In the genomic region with DNA sequence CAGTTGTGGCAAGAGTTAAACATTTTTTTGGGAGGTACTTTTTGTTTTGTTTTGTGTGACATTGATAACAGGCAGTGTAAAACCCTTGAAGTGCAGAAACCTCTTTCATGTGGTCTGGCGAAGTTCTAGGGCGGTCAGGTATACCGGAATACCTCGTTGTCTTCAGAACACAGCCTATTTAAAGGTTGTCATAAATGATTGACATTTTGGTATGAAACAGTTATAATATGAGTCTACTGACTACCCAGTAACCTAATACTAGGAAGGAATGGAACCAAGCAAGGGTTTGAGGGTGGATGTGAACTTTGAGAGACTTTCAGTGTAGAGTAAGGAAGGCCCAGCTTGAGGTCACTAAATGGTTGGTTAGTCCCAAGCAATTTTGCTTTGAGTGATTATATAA, we compare ENCODE assay signal across 8 cellular contexts. TPM values are rescaled to one million over a fixed set of nuclear protein-coding genes. Genes with fewer than 3 reads are reported as not detected.
DNase-seq lines count a peak whose midpoint lies in the region; ATAC-seq and TF ChIP-seq lines count a peak whose summit lies in the region.

No MANE protein-coding gene starts in this region.

- no peak overlapping the region for H3K4me3 Mint-ChIP-seq in activated CD8-positive, alpha-beta memory T cell treated with anti-CD3 and anti-CD28 coated beads, Interleukin-2, amount 10 ng/mL, durations not matched to agents 7 days and 5 days

- peak; percentile 56 for ATAC-seq in GM18858 (IDR thresholded peaks at IDR 0.05; ENCODE audit: unreplicated experiment)
- ATAC-seq in HG02981 (IDR thresholded peaks at IDR 0.05; ENCODE audit: unreplicated experiment) = peak; percentile 95
- peak; percentile 91 for ATAC-seq in activated CD8-positive, alpha-beta memory T cell treated with anti-CD3 and anti-CD28 coated beads, Interleukin-2, amount 10 ng/mL, durations not matched to agents 7 days and 5 days
- ATAC-seq in SK-N-SH treated with all-trans-retinoic acid at 6 μM for 48 hours = no peak

- no peaks in the 10 kb centered on the region for H3K27me3 Mint-ChIP-seq in activated CD8-positive, alpha-beta memory T cell treated with anti-CD3 and anti-CD28 coated beads, Interleukin-2, amount 10 ng/mL, durations not matched to agents 7 days and 5 days

- CTCF ChIA-PET in activated CD8-positive, alpha-beta memory T cell treated with anti-CD3 and anti-CD28 coated beads, Interleukin-2, amount 10 ng/mL, durations not matched to agents 7 days and 5 days (lab: Charles Lee) = no interaction called here

- H3K4me1 Mint-ChIP-seq in activated CD8-positive, alpha-beta memory T cell treated with anti-CD3 and anti-CD28 coated beads, Interleukin-2, amount 10 ng/mL, durations not matched to agents 7 days and 5 days = peaks cover 25% of the 10 kb centered on the region

- peak; percentile 80 for DNase-seq in activated CD8-positive, alpha-beta memory T cell treated with anti-CD3 and anti-CD28 coated beads, Interleukin-2, amount 10 ng/mL, durations not matched to agents 7 days and 5 days
- peak; percentile 1 to 16 for DNase-seq in stimulated activated CD4-positive, alpha-beta T cell treated with anti-CD3 and anti-CD28 coated beads, Interleukin-12 subunit alpha, Interleukin-12 subunit beta, amount 100 ng/mL, for 24 hours (ENCODE audit: low read depth in 2 of 2)
- DNase-seq in GF-D8 (lab: John Stamatoyannopoulos, UW) = no peak
- DNase-seq in NCI-H82 treated with DMSO at 0.1 percent for 48 hours (lab: John Stamatoyannopoulos, UW; ENCODE audit: unreplicated experiment) = no peak
- DNase-seq in hippocampal formation (lab: John Stamatoyannopoulos, UW) = no peak

- H3K36me3 Mint-ChIP-seq in activated CD8-positive, alpha-beta memory T cell treated with anti-CD3 and anti-CD28 coated beads, Interleukin-2, amount 10 ng/mL, durations not matched to agents 7 days and 5 days = peaks cover 15% of the 10 kb centered on the region

- H3K27ac Mint-ChIP-seq in activated CD8-positive, alpha-beta memory T cell treated with anti-CD3 and anti-CD28 coated beads, Interleukin-2, amount 10 ng/mL, durations not matched to agents 7 days and 5 days = peak overlapping the region; percentile 82

- H3K9me3 Mint-ChIP-seq in activated CD8-positive, alpha-beta memory T cell treated with anti-CD3 and anti-CD28 coated beads, Interleukin-2, amount 10 ng/mL, durations not matched to agents 7 days and 5 days (ENCODE audit: low read depth) = no peaks in the 10 kb centered on the region

TF ChIP-seq in SK-N-SH treated with all-trans-retinoic acid at 6 μM for 48 hours, 23 proteins besides CTCF, POLR2A, EP300 and RAD21:
- TF ChIP-seq BACH2 (CRISPR knock-in tag; IDR thresholded peaks at IDR 0.05; ENCODE audit: borderline replicate concordance) = no peak
- no peak for TF ChIP-seq ZFP3 (CRISPR knock-in tag; IDR thresholded peaks at IDR 0.05)
- no peak for TF ChIP-seq TSHZ2 (CRISPR knock-in tag; IDR thresholded peaks at IDR 0.05)
- TF ChIP-seq, protein P1, sequence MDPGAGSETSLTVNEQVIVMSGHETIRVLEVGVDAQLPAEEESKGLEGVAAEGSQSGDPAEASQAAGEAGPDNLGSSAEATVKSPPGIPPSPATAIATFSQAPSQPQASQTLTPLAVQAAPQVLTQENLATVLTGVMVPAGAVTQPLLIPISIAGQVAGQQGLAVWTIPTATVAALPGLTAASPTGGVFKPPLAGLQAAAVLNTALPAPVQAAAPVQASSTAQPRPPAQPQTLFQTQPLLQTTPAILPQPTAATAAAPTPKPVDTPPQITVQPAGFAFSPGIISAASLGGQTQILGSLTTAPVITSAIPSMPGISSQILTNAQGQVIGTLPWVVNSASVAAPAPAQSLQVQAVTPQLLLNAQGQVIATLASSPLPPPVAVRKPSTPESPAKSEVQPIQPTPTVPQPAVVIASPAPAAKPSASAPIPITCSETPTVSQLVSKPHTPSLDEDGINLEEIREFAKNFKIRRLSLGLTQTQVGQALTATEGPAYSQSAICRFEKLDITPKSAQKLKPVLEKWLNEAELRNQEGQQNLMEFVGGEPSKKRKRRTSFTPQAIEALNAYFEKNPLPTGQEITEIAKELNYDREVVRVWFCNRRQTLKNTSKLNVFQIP (CRISPR knock-in tag; IDR thresholded peaks at IDR 0.05; ENCODE audit: borderline replicate concordance, low read depth) = no peak
- TF ChIP-seq ESRRG (CRISPR knock-in tag; IDR thresholded peaks at IDR 0.05) = no peak
- TF ChIP-seq, protein P2, sequence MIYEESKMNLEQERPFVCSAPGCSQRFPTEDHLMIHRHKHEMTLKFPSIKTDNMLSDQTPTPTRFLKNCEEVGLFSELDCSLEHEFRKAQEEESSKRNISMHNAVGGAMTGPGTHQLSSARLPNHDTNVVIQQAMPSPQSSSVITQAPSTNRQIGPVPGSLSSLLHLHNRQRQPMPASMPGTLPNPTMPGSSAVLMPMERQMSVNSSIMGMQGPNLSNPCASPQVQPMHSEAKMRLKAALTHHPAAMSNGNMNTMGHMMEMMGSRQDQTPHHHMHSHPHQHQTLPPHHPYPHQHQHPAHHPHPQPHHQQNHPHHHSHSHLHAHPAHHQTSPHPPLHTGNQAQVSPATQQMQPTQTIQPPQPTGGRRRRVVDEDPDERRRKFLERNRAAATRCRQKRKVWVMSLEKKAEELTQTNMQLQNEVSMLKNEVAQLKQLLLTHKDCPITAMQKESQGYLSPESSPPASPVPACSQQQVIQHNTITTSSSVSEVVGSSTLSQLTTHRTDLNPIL (CRISPR knock-in tag; IDR thresholded peaks at IDR 0.05; ENCODE audit: low read depth) = no peak
- no peak for TF ChIP-seq ARNTL (CRISPR knock-in tag; IDR thresholded peaks at IDR 0.05; ENCODE audit: borderline replicate concordance, low read depth)
- TF ChIP-seq, protein P3, sequence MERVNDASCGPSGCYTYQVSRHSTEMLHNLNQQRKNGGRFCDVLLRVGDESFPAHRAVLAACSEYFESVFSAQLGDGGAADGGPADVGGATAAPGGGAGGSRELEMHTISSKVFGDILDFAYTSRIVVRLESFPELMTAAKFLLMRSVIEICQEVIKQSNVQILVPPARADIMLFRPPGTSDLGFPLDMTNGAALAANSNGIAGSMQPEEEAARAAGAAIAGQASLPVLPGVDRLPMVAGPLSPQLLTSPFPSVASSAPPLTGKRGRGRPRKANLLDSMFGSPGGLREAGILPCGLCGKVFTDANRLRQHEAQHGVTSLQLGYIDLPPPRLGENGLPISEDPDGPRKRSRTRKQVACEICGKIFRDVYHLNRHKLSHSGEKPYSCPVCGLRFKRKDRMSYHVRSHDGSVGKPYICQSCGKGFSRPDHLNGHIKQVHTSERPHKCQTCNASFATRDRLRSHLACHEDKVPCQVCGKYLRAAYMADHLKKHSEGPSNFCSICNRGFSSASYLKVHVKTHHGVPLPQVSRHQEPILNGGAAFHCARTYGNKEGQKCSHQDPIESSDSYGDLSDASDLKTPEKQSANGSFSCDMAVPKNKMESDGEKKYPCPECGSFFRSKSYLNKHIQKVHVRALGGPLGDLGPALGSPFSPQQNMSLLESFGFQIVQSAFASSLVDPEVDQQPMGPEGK (CRISPR knock-in tag; IDR thresholded peaks at IDR 0.05; ENCODE audit: borderline replicate concordance) = no peak

RNA-seq across cellular contexts. Expression of gene PATJ, which starts 40.5 kb away (rescaled TPM):
- 10 to 100 TPM in 1 of 2 experiments, 1 to 10 TPM in 1; 6.8 to 13.7 TPM for total RNA-seq in activated CD8-positive, alpha-beta memory T cell treated with anti-CD3 and anti-CD28 coated beads, Interleukin-2, amount 10 ng/mL, durations not matched to agents 7 days and 5 days

RNA-seq across cellular contexts. Expression of gene TM2D1, which starts 57.8 kb away (rescaled TPM):
- total RNA-seq in activated CD8-positive, alpha-beta memory T cell treated with anti-CD3 and anti-CD28 coated beads, Interleukin-2, amount 10 ng/mL, durations not matched to agents 7 days and 5 days = 10 to 100 TPM; 29.0 to 33.1 TPM

Comparison
In these comparisons a context has a peak if more than half of its experiments do, and no peak if none do; other contexts are left out.
1. DNase-seq: peak in activated CD8-positive, alpha-beta memory T cell treated with anti-CD3 and anti-CD28 coated beads, Interleukin-2, amount 10 ng/mL, durations not matched to agents 7 days and 5 days (single experiment) and stimulated activated CD4-positive, alpha-beta T cell treated with anti-CD3 and anti-CD28 coated beads, Interleukin-12 subunit alpha, Interleukin-12 subunit beta, amount 100 ng/mL, for 24 hours (2 of 2); none in GF-D8 (single experiment), NCI-H82 treated with DMSO at 0.1 percent for 48 hours (single experiment) and hippocampal formation (0 of 2).